19 cellular contexts compared by ENCODE assay signal in genomic region chr2:69200107-69200520, GRCh38.
A peak's percentile ranks its signal among the peaks of the same experiment; 100 is the strongest.
DNase-seq lines count a peak whose midpoint lies in the region; ATAC-seq and TF ChIP-seq lines count a peak whose summit lies in the region.
"Had no signal": no experiment of that assay in that cellular context is flagged by ENCODE, and none has a peak within 500 bp of the region (broad histone marks: within the 10 kb centered on the region; RNA-seq: fewer than 3 reads in every experiment).

No MANE protein-coding gene starts in this region.

- H3K79me2 ChIP-seq in smooth muscle cell (ENCODE audit: low read depth), result no peaks in the 10 kb centered on the region

- CTCF ChIA-PET in activated CD8-positive, alpha-beta memory T cell treated with anti-CD3 and anti-CD28 coated beads, Interleukin-2, amount 10 ng/mL, durations not matched to agents 7 days and 5 days (lab: Charles Lee), result no interaction called here

- no peaks in the 10 kb centered on the region for H3K9me3 Mint-ChIP-seq in activated CD8-positive, alpha-beta memory T cell treated with anti-CD3 and anti-CD28 coated beads, Interleukin-2, amount 10 ng/mL, durations not matched to agents 7 days and 5 days (ENCODE audit: low read depth)
- H3K9me3 Mint-ChIP-seq: activated CD4-positive, alpha-beta T cell treated with anti-CD3 and anti-CD28 coated beads, Interleukin-2, amount 10 ng/mL, durations not matched to agents 24 days and 14 days; activated T-cell treated with anti-CD3 and anti-CD28 coated beads, Interleukin-2, amount 50 U/mL, for 72 hours had no signal

- no peak overlapping the region for H2AFZ ChIP-seq in smooth muscle cell (ENCODE audit: low read depth)

- no peaks in the 10 kb centered on the region for H3K9me3 ChIP-seq in smooth muscle cell (replicated peaks; ENCODE audit: low read depth)
- no peaks in the 10 kb centered on the region for H3K9me3 ChIP-seq in body of pancreas
- no peaks in the 10 kb centered on the region for H3K9me3 ChIP-seq in breast epithelium
- H3K9me3 ChIP-seq: BLaER1 treated with 17β-estradiol and CSF1 and Interleukin-3, amounts not matched to agents 10 nM and 100 nM; upper lobe of left lung had no signal

- DNase-seq in EH (ENCODE audit: low read depth) (peak; percentile 69), astrocyte of the spinal cord (ENCODE audit: low read depth, low spot score) (peak; percentile 59), iris pigment epithelial cell (ENCODE audit: low read depth) (peak; percentile 99), smooth muscle cell (lab: John Stamatoyannopoulos, UW; ENCODE audit: unreplicated experiment) (no peak), body of pancreas (no peak), breast epithelium (ENCODE audit: low spot score in 2 of 2) (no peak)
- DNase-seq in activated CD8-positive, alpha-beta memory T cell treated with anti-CD3 and anti-CD28 coated beads, Interleukin-2, amount 10 ng/mL, durations not matched to agents 7 days and 5 days, result no peak
- DNase-seq: activated CD4-positive, alpha-beta T cell treated with anti-CD3 and anti-CD28 coated beads, Interleukin-2, amount 10 ng/mL, durations not matched to agents 24 days and 14 days; activated T-cell treated with anti-CD3 and anti-CD28 coated beads, Interleukin-2, amount 50 U/mL, for 72 hours; effector memory CD4-positive, alpha-beta T cell; EL; hypothalamus; KBM-7; NCI-H2029 treated with DMSO at 0.1 percent for 48 hours; NCI-H774; T-helper 2 cell had no signal

- H3K36me3 ChIP-seq in smooth muscle cell (ENCODE audit: low read depth) (peaks cover 16% of the 10 kb centered on the region), body of pancreas (replicated peaks in 1 of 2; ENCODE audit: insufficient read depth in 1 of 2, low read depth in 2 of 2) (no peaks in the 10 kb centered on the region), breast epithelium (no peaks in the 10 kb centered on the region)
- H3K36me3 ChIP-seq: BLaER1 treated with 17β-estradiol and CSF1 and Interleukin-3, amounts not matched to agents 10 nM and 100 nM; upper lobe of left lung had no signal

- peak overlapping the region; percentile 37 for H3K4me2 ChIP-seq in smooth muscle cell
- H3K4me2 ChIP-seq: BLaER1 treated with 17β-estradiol and CSF1 and Interleukin-3, amounts not matched to agents 10 nM and 100 nM had no signal

- peaks cover 8% of the 10 kb centered on the region for H3K4me1 ChIP-seq in smooth muscle cell (ENCODE audit: low read depth)
- no peaks in the 10 kb centered on the region for H3K4me1 ChIP-seq in body of pancreas
- H3K4me1 ChIP-seq in breast epithelium, result no peaks in the 10 kb centered on the region

- H3K4me3 Mint-ChIP-seq in activated CD8-positive, alpha-beta memory T cell treated with anti-CD3 and anti-CD28 coated beads, Interleukin-2, amount 10 ng/mL, durations not matched to agents 7 days and 5 days, result no peak overlapping the region
- H3K4me3 Mint-ChIP-seq: activated CD4-positive, alpha-beta T cell treated with anti-CD3 and anti-CD28 coated beads, Interleukin-2, amount 10 ng/mL, durations not matched to agents 24 days and 14 days; activated T-cell treated with anti-CD3 and anti-CD28 coated beads, Interleukin-2, amount 50 U/mL, for 72 hours had no signal

- TF ChIP-seq POLR2A in body of pancreas (IDR thresholded peaks at IDR 0.05) (no peak), breast epithelium (IDR thresholded peaks at IDR 0.05) (no peak)

- no peaks in the 10 kb centered on the region for H4K20me1 ChIP-seq in smooth muscle cell (ENCODE audit: low read depth)
- H4K20me1 ChIP-seq: BLaER1 treated with 17β-estradiol and CSF1 and Interleukin-3, amounts not matched to agents 10 nM and 100 nM had no signal

- H3K4me1 Mint-ChIP-seq in activated CD8-positive, alpha-beta memory T cell treated with anti-CD3 and anti-CD28 coated beads, Interleukin-2, amount 10 ng/mL, durations not matched to agents 7 days and 5 days, result no peaks in the 10 kb centered on the region
- H3K4me1 Mint-ChIP-seq: activated CD4-positive, alpha-beta T cell treated with anti-CD3 and anti-CD28 coated beads, Interleukin-2, amount 10 ng/mL, durations not matched to agents 24 days and 14 days had no signal

- intact Hi-C loops in body of pancreas (cut with DNase I) (no loop called here), breast epithelium (cut with DNase I; ENCODE audit: low total_unique reads) (no loop called here)

- H3K27me3 Mint-ChIP-seq in activated CD8-positive, alpha-beta memory T cell treated with anti-CD3 and anti-CD28 coated beads, Interleukin-2, amount 10 ng/mL, durations not matched to agents 7 days and 5 days, result peaks cover 27% of the 10 kb centered on the region

- H3K27ac ChIP-seq in smooth muscle cell (ENCODE audit: low read depth) (peak overlapping the region; percentile 96), body of pancreas (no peak overlapping the region), breast epithelium (peak overlapping the region in 1 of 2 donors; percentile 76)
- H3K27ac ChIP-seq: BLaER1 treated with 17β-estradiol and CSF1 and Interleukin-3, amounts not matched to agents 10 nM and 100 nM had no signal

- TF ChIP-seq CTCF in astrocyte of the spinal cord (IDR thresholded peaks at IDR 0.05; ENCODE audit: low read depth, low read length) (no peak), smooth muscle cell (IDR thresholded peaks at IDR 0.05; ENCODE audit: borderline replicate concordance, insufficient read depth, poor library complexity, severe bottlenecking) (no peak), body of pancreas (IDR thresholded peaks at IDR 0.05) (no peak), breast epithelium (IDR thresholded peaks at IDR 0.05) (no peak)

- ATAC-seq in body of pancreas, result no peak
- no peak for ATAC-seq in HG03460 (IDR thresholded peaks at IDR 0.05; ENCODE audit: unreplicated experiment)
- no peak for ATAC-seq in activated CD8-positive, alpha-beta memory T cell treated with anti-CD3 and anti-CD28 coated beads, Interleukin-2, amount 10 ng/mL, durations not matched to agents 7 days and 5 days
- ATAC-seq: activated T-cell treated with anti-CD3 and anti-CD28 coated beads, Interleukin-2, amount 50 U/mL, for 72 hours had no signal

- H3K4me3 ChIP-seq in astrocyte of the spinal cord (ENCODE audit: low read depth, low read length), result no peak overlapping the region
- H3K4me3 ChIP-seq in smooth muscle cell, result no peak overlapping the region
- H3K4me3 ChIP-seq in body of pancreas, result no peak overlapping the region
- no peak overlapping the region for H3K4me3 ChIP-seq in breast epithelium
- H3K4me3 ChIP-seq: BLaER1 treated with 17β-estradiol and CSF1 and Interleukin-3, amounts not matched to agents 10 nM and 100 nM; upper lobe of left lung had no signal

- in situ Hi-C loops in astrocyte of the spinal cord (cut with HindIII; ENCODE audit: low sequenced_read_pairs), result no loop called here

- WGBS in smooth muscle cell (ENCODE audit: low lambda C conversion rate), result 21% methylated on average over 6 of the region's 6 CpGs
- WGBS in body of pancreas, 2 donors, result 76 to 79% methylated on average over 6 of the region's 6 CpGs

- H3K36me3 Mint-ChIP-seq in activated CD8-positive, alpha-beta memory T cell treated with anti-CD3 and anti-CD28 coated beads, Interleukin-2, amount 10 ng/mL, durations not matched to agents 7 days and 5 days, result no peaks in the 10 kb centered on the region

- H3K27me3 ChIP-seq in smooth muscle cell (ENCODE audit: low read depth) (no peaks in the 10 kb centered on the region), body of pancreas (no peaks in the 10 kb centered on the region), breast epithelium (no peaks in the 10 kb centered on the region)
- H3K27me3 ChIP-seq: BLaER1 treated with 17β-estradiol and CSF1 and Interleukin-3, amounts not matched to agents 10 nM and 100 nM; upper lobe of left lung had no signal

- H3F3A ChIP-seq in smooth muscle cell (ENCODE audit: low read depth), result peaks cover 20% of the 10 kb centered on the region

- H3K9ac ChIP-seq in smooth muscle cell (ENCODE audit: low read depth), result no peak overlapping the region
- H3K9ac ChIP-seq: BLaER1 treated with 17β-estradiol and CSF1 and Interleukin-3, amounts not matched to agents 10 nM and 100 nM had no signal

- no peak overlapping the region for H3K27ac Mint-ChIP-seq in activated CD8-positive, alpha-beta memory T cell treated with anti-CD3 and anti-CD28 coated beads, Interleukin-2, amount 10 ng/mL, durations not matched to agents 7 days and 5 days
- H3K27ac Mint-ChIP-seq: activated CD4-positive, alpha-beta T cell treated with anti-CD3 and anti-CD28 coated beads, Interleukin-2, amount 10 ng/mL, durations not matched to agents 24 days and 14 days; activated T-cell treated with anti-CD3 and anti-CD28 coated beads, Interleukin-2, amount 50 U/mL, for 72 hours had no signal

Comparison
In these comparisons a context has a peak if more than half of its experiments do, and no peak if none do; other contexts are left out.
1. DNase-seq: peak in EH (single experiment), astrocyte of the spinal cord (single experiment) and iris pigment epithelial cell (single experiment); none in smooth muscle cell (single experiment), body of pancreas (0 of 4), breast epithelium (0 of 2) and activated CD8-positive, alpha-beta memory T cell treated with anti-CD3 and anti-CD28 coated beads, Interleukin-2, amount 10 ng/mL, durations not matched to agents 7 days and 5 days (single experiment).